In the genomic region with DNA sequence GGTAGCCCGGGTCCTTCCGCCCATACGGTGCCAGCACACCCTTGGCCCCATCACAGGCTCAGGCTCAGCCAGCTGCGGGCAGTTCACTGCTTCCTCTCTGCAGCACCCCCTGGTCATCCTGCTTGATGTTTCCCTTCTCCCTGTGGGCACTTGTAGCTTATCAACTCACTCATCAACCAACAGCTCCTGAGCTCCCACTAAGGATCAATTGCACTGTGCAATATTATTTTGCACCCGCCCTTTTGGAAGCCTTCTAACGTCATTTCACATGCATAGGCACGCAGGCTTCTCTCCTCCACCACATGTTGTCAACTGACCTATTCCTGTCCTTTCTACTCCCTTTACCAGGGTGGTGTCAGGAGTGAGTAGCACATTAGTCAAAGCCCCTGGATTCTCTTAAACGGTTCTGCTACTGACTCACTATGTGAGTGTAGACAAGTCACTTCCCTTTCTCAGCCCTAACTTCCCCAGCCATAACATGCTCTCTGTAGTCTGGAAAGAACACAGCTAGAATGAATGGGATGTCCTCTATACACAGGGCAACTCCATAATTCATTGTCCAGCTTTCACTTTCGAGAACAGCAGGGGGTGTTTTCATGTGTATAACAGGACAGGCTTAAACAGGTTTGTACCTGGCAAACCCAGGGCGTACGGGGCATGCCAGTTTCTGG, we compare ENCODE assay signal across 8 cellular contexts. TPM values are rescaled to one million over a fixed set of nuclear protein-coding genes. Genes with fewer than 3 reads are reported as not detected.
DNase-seq lines count a peak whose midpoint lies in the region; ATAC-seq, FAIRE-seq and TF ChIP-seq lines count a peak whose summit lies in the region.

No MANE protein-coding gene starts in this region.

- H2AFZ ChIP-seq in OCI-LY3 (ENCODE audit: low read depth, low read length) (no peak overlapping the region), H1 (ENCODE audit: low read length) (no peak overlapping the region)

- peak overlapping the region; percentile 86; the same call in 1 of the 2 replicates for H2BK12ac ChIP-seq in H1 (ENCODE audit: low read depth, low read length)

- H3K14ac ChIP-seq in H1 (ENCODE audit: insufficient read length) = no peak overlapping the region

- H4K20me1 ChIP-seq in OCI-LY3 (ENCODE audit: insufficient read depth, low read length) = no peaks in the 10 kb centered on the region
- H4K20me1 ChIP-seq in H1 (replicated peaks in 1 of 2; ENCODE audit: control insufficient read depth in 1 of 2, insufficient read depth in 2 of 2, low read length in 2 of 2) = no peaks in the 10 kb centered on the region

- H3K23me2 ChIP-seq in H1 (ENCODE audit: low read depth, low read length) = no peaks in the 10 kb centered on the region; the same call in 1 of the 2 replicates

- H2BK15ac ChIP-seq in H1 (ENCODE audit: low read length) = peak overlapping the region; percentile 2; the same call in 1 of the 2 replicates

- no peak for FAIRE-seq in H1 (lab: Jason Lieb, UNC)

- H3K4me2 ChIP-seq in OCI-LY3 (ENCODE audit: low read length) = peak overlapping the region; percentile 14
- no peak overlapping the region for H3K4me2 ChIP-seq in H1 (ENCODE audit: insufficient read depth in 1 of 2, low read depth in 2 of 2, low read length in 2 of 2)

- CTCF ChIA-PET in H1 (lab: Charles Lee; ENCODE audit: partially characterized antibody) = interaction anchor here (1.2 to 1.8 kb wide), 4 partner anchors 11 to 158 kb away, joined by 4 to 5 read pairs (median 4); no protein-coding TSS in a partner anchor

- TF ChIP-seq CTCF in OCI-LY3 (IDR thresholded peaks at IDR 0.05; ENCODE audit: low read depth, low read length) (no peak), H1 (IDR thresholded peaks at IDR 0.05; ENCODE audit: control extremely low read depth in 1 of 3, insufficient read depth in 1 of 3, low read depth in 1 of 3, low read length in 3 of 3) (no peak)

- H3K9me3 Mint-ChIP-seq in natural killer cell treated with Interleukin-12 subunit alpha and Interleukin-12 subunit beta and Interleukin-15 and Interleukin-18, amount 100 ng/mL, for 72 hours = peaks cover 3% of the 10 kb centered on the region

- H3K9me3 ChIP-seq in OCI-LY3 (ENCODE audit: insufficient read depth, low read length) = no peaks in the 10 kb centered on the region; the same call in 1 of the 2 replicates
- no peaks in the 10 kb centered on the region for H3K9me3 ChIP-seq in H1 (ENCODE audit: insufficient read depth in 2 of 2, low read depth in 1 of 2, low read length in 1 of 2)

- H2BK120ac ChIP-seq in H1 (replicated peaks; ENCODE audit: low read depth, low read length) = peak overlapping the region; percentile 69

- H3K79me2 ChIP-seq in OCI-LY3 (ENCODE audit: low read length) (no peaks in the 10 kb centered on the region), H1 (ENCODE audit: control insufficient read depth in 1 of 2, insufficient read depth in 2 of 2, low read length in 2 of 2) (no peaks in the 10 kb centered on the region)

- peaks cover 12% of the 10 kb centered on the region for H3K4me1 ChIP-seq in OCI-LY3 (ENCODE audit: low read length)
- H3K4me1 ChIP-seq in H1 (replicated peaks in 1 of 4; ENCODE audit: control insufficient read depth in 3 of 4, insufficient read depth in 4 of 4, low read length in 3 of 4) = peaks cover 2 to 19% (median 14%) of the 10 kb centered on the region in 4 experiments; a peak in 6 of 7 replicates

- no peak for TF ChIP-seq EP300 in H1 (IDR thresholded peaks at IDR 0.05; ENCODE audit: borderline replicate concordance in 1 of 2, low read depth in 2 of 2, low read length in 2 of 2)

- H3K4me3 ChIP-seq in OCI-LY3 (ENCODE audit: low read length) (no peak overlapping the region), H1 (ENCODE audit: extremely low read depth in 1 of 4, insufficient read depth in 2 of 4, low read depth in 3 of 4, low read length in 4 of 4) (no peak overlapping the region)

- peak overlapping the region; percentile 63; the same call in 1 of the 2 replicates for H4K8ac ChIP-seq in H1 (ENCODE audit: extremely low read depth, insufficient read depth, low read length)

- peak overlapping the region; percentile 52 for H4K91ac ChIP-seq in H1 (replicated peaks; ENCODE audit: insufficient read length, low read length)

- H4K5ac ChIP-seq in H1 (ENCODE audit: insufficient read length, low read depth, low read length) = no peak overlapping the region

- H3K18ac ChIP-seq in H1 (ENCODE audit: extremely low read depth, low read length) = peak overlapping the region; percentile 89

- 0 out of 2 replicates have a peak overlapping the region, but pooled peaks have one; percentile 42 for H2AK5ac ChIP-seq in H1 (ENCODE audit: low read depth, low read length)

- H3K27ac Mint-ChIP-seq in natural killer cell treated with Interleukin-12 subunit alpha and Interleukin-12 subunit beta and Interleukin-15 and Interleukin-18, amount 100 ng/mL, for 72 hours = peak overlapping the region; percentile 57 to 80

- peak; percentile 84 for DNase-seq in AG08396 (ENCODE audit: low spot score)
- no peak for DNase-seq in H1 (ENCODE audit: low read depth in 1 of 2, low spot score in 2 of 2)
- DNase-seq in natural killer cell treated with Interleukin-12 subunit alpha and Interleukin-12 subunit beta and Interleukin-15 and Interleukin-18, amount 100 ng/mL, for 72 hours (ENCODE audit: low spot score) = no peak

- H3K27ac ChIP-seq in OCI-LY3 (ENCODE audit: low read length) (no peak overlapping the region), H1 (ENCODE audit: low read depth, low read length) (no peak overlapping the region)

- H3K56ac ChIP-seq in H1 (replicated peaks; ENCODE audit: insufficient read length, low read depth, low read length) = no peak overlapping the region

- peak overlapping the region; percentile 18; the same call in 1 of the 2 replicates for H2BK5ac ChIP-seq in H1 (ENCODE audit: low read depth, low read length)

- H3K23ac ChIP-seq in H1 (ENCODE audit: insufficient read length) = no peak overlapping the region

- H3K4me3 Mint-ChIP-seq in natural killer cell treated with Interleukin-12 subunit alpha and Interleukin-12 subunit beta and Interleukin-15 and Interleukin-18, amount 100 ng/mL, for 72 hours = peak overlapping the region; percentile 45

- no peaks in the 10 kb centered on the region for H3K36me3 Mint-ChIP-seq in natural killer cell treated with Interleukin-12 subunit alpha and Interleukin-12 subunit beta and Interleukin-15 and Interleukin-18, amount 100 ng/mL, for 72 hours

- 85% methylated on average over 11 of the region's 11 CpGs; no CpG with 5 or more reads in 1 of the 2 experiments for WGBS in H1 (ENCODE audit: extremely low coverage in 1 of 2, insufficient coverage in 1 of 2, insufficient read length in 1 of 2, insufficient replicate concordance in 2 of 2, low coverage in 1 of 2, low lambda C conversion rate in 2 of 2, missing lambda C conversion rate in 1 of 2), 2 experiments

- POLR2A ChIA-PET in H1 (lab: Charles Lee; ENCODE audit: partially characterized antibody) = interaction anchor here (1.1 kb wide), 1 partner anchor 45 kb away, joined by 3 read pairs; no protein-coding TSS in a partner anchor

- peak overlapping the region; percentile 81 for H2BK20ac ChIP-seq in H1 (ENCODE audit: low read length)

- H3K4ac ChIP-seq in H1 (replicated peaks; ENCODE audit: insufficient read length, low read depth, low read length) = peak overlapping the region; percentile 61

- peaks cover 11 to 12% of the 10 kb centered on the region in 2 donors for H3K4me1 Mint-ChIP-seq in natural killer cell treated with Interleukin-12 subunit alpha and Interleukin-12 subunit beta and Interleukin-15 and Interleukin-18, amount 100 ng/mL, for 72 hours (ENCODE audit: low read depth in 2 of 2)

- peaks cover 7 to 17% of the 10 kb centered on the region in 2 donors for H3K27me3 Mint-ChIP-seq in natural killer cell treated with Interleukin-12 subunit alpha and Interleukin-12 subunit beta and Interleukin-15 and Interleukin-18, amount 100 ng/mL, for 72 hours

- TF ChIP-seq POLR2A in H1 (IDR thresholded peaks at IDR 0.05; ENCODE audit: control extremely low read depth in 1 of 2, low read depth in 2 of 2, low read length in 2 of 2) = no peak

- no peak for TF ChIP-seq RAD21 in H1 (IDR thresholded peaks at IDR 0.05 in 1 of 2, conservative IDR thresholded peaks at IDR 0.05 in 1 of 2; ENCODE audit: low read depth in 2 of 2, low read length in 2 of 2)

- H3K36me3 ChIP-seq in OCI-LY3 (replicated peaks; ENCODE audit: low read depth, low read length) (no peaks in the 10 kb centered on the region), H1 (ENCODE audit: control insufficient read depth in 2 of 4, insufficient read depth in 4 of 4, low read length in 3 of 4) (no peaks in the 10 kb centered on the region)

- H3K27me3 ChIP-seq in OCI-LY3 (ENCODE audit: low read depth, low read length) (peaks cover 14% of the 10 kb centered on the region; the same call in 1 of the 2 replicates), H1 (replicated peaks in 1 of 4; ENCODE audit: control insufficient read depth in 3 of 4, extremely low read depth in 1 of 4, insufficient read depth in 3 of 4, low read length in 3 of 4) (no peaks in the 10 kb centered on the region; a peak in 1 of 7 replicates)

- ATAC-seq in GM18858 (IDR thresholded peaks at IDR 0.05; ENCODE audit: unreplicated experiment) (peak; percentile 66), HG03460 (IDR thresholded peaks at IDR 0.05; ENCODE audit: unreplicated experiment) (no peak), GM18861 (IDR thresholded peaks at IDR 0.05; ENCODE audit: unreplicated experiment) (no peak), GM21737 (IDR thresholded peaks at IDR 0.05; ENCODE audit: unreplicated experiment) (no peak)
- peak; percentile 77 to 92 for ATAC-seq in natural killer cell treated with Interleukin-12 subunit alpha and Interleukin-12 subunit beta and Interleukin-15 and Interleukin-18, amount 100 ng/mL, for 72 hours

- H3K79me1 ChIP-seq in H1 (ENCODE audit: low read depth, low read length) = no peaks in the 10 kb centered on the region

- H3K9ac ChIP-seq in OCI-LY3 (ENCODE audit: low read length) (no peak overlapping the region), H1 (replicated peaks in 1 of 4; ENCODE audit: extremely low read depth in 1 of 4, low read depth in 3 of 4, low read length in 3 of 4) (no peak overlapping the region)

TF ChIP-seq in H1, 55 proteins besides CTCF, POLR2A, EP300 and RAD21 (continues in another document):
- TF ChIP-seq PHF8 (conservative IDR thresholded peaks at IDR 0.05; ENCODE audit: low read depth, low read length) = no peak
- no peak for TF ChIP-seq CBX5 (IDR thresholded peaks at IDR 0.05; ENCODE audit: low read depth, low read length)

RNA-seq across cellular contexts. Expression of a gene that starts 47.1 kb away (rescaled TPM):
- 67.5 and 68.9 TPM in 2 replicates for total RNA-seq in H1 (2021; fragmentation: NEBNext Ultra II Directional; extraction: Animal tissue kit (Norgen Biotek cat#: 25700))
- polyA plus RNA-seq in H1 (2011; rRNA removed) = 24.9 and 36.0 TPM in 2 replicates
- 14.9 TPM for polyA plus RNA-seq in H1 (2011; cell fraction: cytosol; rRNA removed)
- polyA plus RNA-seq in H1 (2011; cell fraction: nucleus; rRNA removed) = 108 TPM
- polyA plus RNA-seq in H1 (2012, experiment 1 of 2) = 22.9 to 44.8 TPM (median 38.6 TPM) in 4 replicates
- 26.3 TPM for polyA plus RNA-seq in H1 (2012, experiment 2 of 2)
- polyA plus RNA-seq in H1 (2013, experiment 1 of 2) = 31.8 TPM
- 31.3 TPM for polyA plus RNA-seq in H1 (2013, experiment 2 of 2)
- 22.1 and 38.7 TPM in 2 replicates for polyA minus RNA-seq in H1 (2011; rRNA and poly(A)+ RNA removed)
- polyA minus RNA-seq in H1 (2011; cell fraction: cytosol; rRNA and poly(A)+ RNA removed) = 41.8 TPM
- polyA minus RNA-seq in H1 (2011; cell fraction: nucleus; rRNA and poly(A)+ RNA removed) = 37.3 TPM
- 100 to 1,000 TPM; 131 to 243 TPM for total RNA-seq in natural killer cell treated with Interleukin-12 subunit alpha and Interleukin-12 subunit beta and Interleukin-15 and Interleukin-18, amount 100 ng/mL, for 72 hours

Comparison
In these comparisons a context has a peak if more than half of its experiments do, and no peak if none do; other contexts are left out.
1. ATAC-seq: peak in GM18858 (single experiment) and natural killer cell treated with Interleukin-12 subunit alpha and Interleukin-12 subunit beta and Interleukin-15 and Interleukin-18, amount 100 ng/mL, for 72 hours (2 of 2); none in HG03460 (single experiment), GM18861 (single experiment) and GM21737 (single experiment).